In genomic region chr2:233082934-233083755, GRCh38 we compare ENCODE assay signal across 9 cellular contexts. TPM values are rescaled to one million over a fixed set of nuclear protein-coding genes. Genes with fewer than 3 reads are reported as not detected.
DNase-seq lines count a peak whose midpoint lies in the region; ATAC-seq, FAIRE-seq and TF ChIP-seq lines count a peak whose summit lies in the region.
"Had no signal": no experiment of that assay in that cellular context is flagged by ENCODE, and none has a peak within 500 bp of the region (broad histone marks: within the 10 kb centered on the region; RNA-seq: fewer than 3 reads in every experiment).

No MANE protein-coding gene starts in this region.

- H3K9me3 ChIP-seq in HepG2 (ENCODE audit: low read length), result no peaks in the 10 kb centered on the region
- no peaks in the 10 kb centered on the region for H3K9me3 ChIP-seq in thyroid gland

- WGBS in HepG2 (ENCODE audit: low lambda C conversion rate), result 93% methylated on average over 8 of the region's 9 CpGs
- 44 to 72% methylated on average over 6 to 9 of the region's 9 CpGs for WGBS in thyroid gland, 2 donors

- no peaks in the 10 kb centered on the region for H4K20me1 ChIP-seq in HepG2 (ENCODE audit: insufficient read depth, low read length)

- BruUV-seq in HepG2 (replicated peaks; lab: Mats Ljungman, UMichigan), result no TSS peak

- TF ChIP-seq CTCF in HepG2 (CRISPR knock-in tag; IDR thresholded peaks at IDR 0.05) (no peak), thyroid gland (IDR thresholded peaks at IDR 0.05) (no peak)

- H3K27me3 Mint-ChIP-seq in activated T-cell treated with anti-CD3 and anti-CD28 coated beads, Interleukin-2, amount 50 U/mL, for 72 hours (ENCODE audit: low read depth), result no peaks in the 10 kb centered on the region

- TF ChIP-seq RAD21 in HepG2 (CRISPR knock-in tag; IDR thresholded peaks at IDR 0.05), result no peak

- no peaks in the 10 kb centered on the region for H3K79me2 ChIP-seq in HepG2 (ENCODE audit: insufficient read depth, low read length)

- ATAC-seq in activated T-cell treated with anti-CD3 and anti-CD28 coated beads, Interleukin-2, amount 50 U/mL, for 72 hours (replicated peaks in 1 of 2), result no peak
- ATAC-seq in HepG2 (no peak), GM21786 (IDR thresholded peaks at IDR 0.05; ENCODE audit: unreplicated experiment) (no peak)

- peak overlapping the region; percentile 84 to 93 for H3K4me3 Mint-ChIP-seq in activated T-cell treated with anti-CD3 and anti-CD28 coated beads, Interleukin-2, amount 50 U/mL, for 72 hours

- no peak overlapping the region for H3K4me2 ChIP-seq in HepG2 (ENCODE audit: low read depth, low read length)

- peak; percentile 62 for DNase-seq in activated effector memory CD4-positive, alpha-beta T cell treated with anti-CD3 and anti-CD28 coated beads, Interleukin-2, amount 50 U/mL, for 16 hours
- no peak for DNase-seq in activated effector memory CD4-positive, alpha-beta T cell treated with Interleukin-2 at 50 U/mL for 16 hours
- DNase-seq in activated T-cell treated with anti-CD3 and anti-CD28 coated beads, Interleukin-2, amount 50 U/mL, for 72 hours, result no peak
- DNase-seq in HepG2 (ENCODE audit: low spot score) (no peak), thyroid gland (no peak), frontal cortex (ENCODE audit: low spot score in 2 of 2) (no peak)
- no peak for DNase-seq in stimulated activated CD4-positive, alpha-beta T cell treated with anti-CD3 and anti-CD28 coated beads, Interleukin-12 subunit alpha, Interleukin-12 subunit beta, amount 100 ng/mL, for 4 hours
- DNase-seq: SHP77 had no signal

- intact Hi-C loops in HepG2 (cut with micrococcal nuclease; ENCODE audit: unreplicated experiment) (no loop called here), thyroid gland (cut with DNase I) (no loop called here)

- H3K4me3 ChIP-seq in HepG2 (replicated peaks in 1 of 3; ENCODE audit: insufficient read depth in 1 of 3, low read depth in 2 of 3, low read length in 3 of 3) (no peak overlapping the region), thyroid gland (replicated peaks in 1 of 3) (no peak overlapping the region)

- in situ Hi-C loops in HepG2 (cut with HindIII; ENCODE audit: extremely low pct_ligation_motif_present, low pct_unique_long_range_greater_than_20kb), result no loop called here

- peak overlapping the region; percentile 96 for H3K27ac Mint-ChIP-seq in activated T-cell treated with anti-CD3 and anti-CD28 coated beads, Interleukin-2, amount 50 U/mL, for 72 hours

- H3K4me1 ChIP-seq in HepG2 (ENCODE audit: insufficient read depth, low read length), result peaks cover 45% of the 10 kb centered on the region
- peaks cover 0 to 18% of the 10 kb centered on the region in 2 donors for H3K4me1 ChIP-seq in thyroid gland

- H3K27me3 ChIP-seq in HepG2 (ENCODE audit: control insufficient read depth in 1 of 2, insufficient read depth in 2 of 2, low read length in 2 of 2), result no peaks in the 10 kb centered on the region
- no peaks in the 10 kb centered on the region for H3K27me3 ChIP-seq in thyroid gland

- H3K9me3 Mint-ChIP-seq in activated T-cell treated with anti-CD3 and anti-CD28 coated beads, Interleukin-2, amount 50 U/mL, for 72 hours, result no peaks in the 10 kb centered on the region

- no peak for FAIRE-seq in HepG2 (lab: Jason Lieb, UNC)
- no peak for FAIRE-seq in frontal cortex (lab: Jason Lieb, UNC)

- peaks cover 91% of the 10 kb centered on the region for H3K4me1 Mint-ChIP-seq in activated T-cell treated with anti-CD3 and anti-CD28 coated beads, Interleukin-2, amount 50 U/mL, for 72 hours (ENCODE audit: low read depth)

- H3K36me3 Mint-ChIP-seq in activated T-cell treated with anti-CD3 and anti-CD28 coated beads, Interleukin-2, amount 50 U/mL, for 72 hours (ENCODE audit: insufficient read depth in 2 of 2), result peaks cover 16 to 38% of the 10 kb centered on the region in 2 donors

- no peak overlapping the region for H3K9ac ChIP-seq in HepG2 (ENCODE audit: insufficient read depth, low read depth, low read length)

- H3K27ac ChIP-seq in HepG2 (ENCODE audit: extremely low read length, insufficient read depth, low read length) (peak overlapping the region; percentile 13), thyroid gland (peak overlapping the region; percentile 15 to 70 (median 58))

- TF ChIP-seq POLR2A in HepG2 (IDR thresholded peaks at IDR 0.05; ENCODE audit: insufficient read depth in 1 of 2, low read depth in 2 of 2, low read length in 2 of 2), result no peak
- TF ChIP-seq POLR2A in thyroid gland (IDR thresholded peaks at IDR 0.05), result no peak

- peaks cover 2 to 15% of the 10 kb centered on the region in 2 experiments; a peak in 2 of 5 replicates for H3K36me3 ChIP-seq in HepG2 (replicated peaks in 1 of 2; ENCODE audit: control insufficient read depth in 1 of 2, insufficient read depth in 2 of 2, low read length in 2 of 2)
- H3K36me3 ChIP-seq in thyroid gland, result no peaks in the 10 kb centered on the region

- POLR2A ChIA-PET in HepG2 (lab: Yijun Ruan, JAX), result interaction anchor here (0.7 to 1.6 kb wide), 4 partner anchors 16 to 70 kb away, joined by 3 to 4 read pairs (median 4); partner anchors contain the start of genes INPP5D and NGEF

- TF ChIP-seq EP300 in HepG2 (IDR thresholded peaks at IDR 0.05; ENCODE audit: low read depth in 2 of 2, low read length in 2 of 2) (no peak), HepG2 (CRISPR knock-in tag; IDR thresholded peaks at IDR 0.05; ENCODE audit: borderline replicate concordance) (no peak)

- CTCF ChIA-PET in HepG2 (lab: Yijun Ruan, JAX; ENCODE audit: low intra/inter-chr PET ratio, low total read pairs), result no interaction called here

- H2AFZ ChIP-seq in HepG2 (ENCODE audit: low read length), result no peak overlapping the region

TF ChIP-seq in HepG2, 621 proteins besides CTCF, POLR2A, EP300 and RAD21:
- TF ChIP-seq ZNF33B (CRISPR knock-in tag; IDR thresholded peaks at IDR 0.05), result no peak
- 0 out of 2 replicates have a peak, but pooled peaks have one; percentile 22 for TF ChIP-seq ZNF709 (CRISPR knock-in tag; IDR thresholded peaks at IDR 0.05)
TF ChIP-seq in HepG2: peak in this region for 1.

RNA-seq across cellular contexts. Expression of gene INPP5D, which starts 23.0 kb away (rescaled TPM):
- 10 to 100 TPM; 64.8 to 69.3 TPM for total RNA-seq in activated T-cell treated with anti-CD3 and anti-CD28 coated beads, Interleukin-2, amount 50 U/mL, for 72 hours
- 17.7 and 18.0 TPM in 2 replicates for total RNA-seq in HepG2 (2016; rRNA removed; fragmentation: Illumina TruSeq; extraction: Trizol)
- 4.6 and 5.5 TPM in 2 replicates for total RNA-seq in HepG2 (2016; cell fraction: cytosol; rRNA removed; fragmentation: Illumina TruSeq; extraction: Trizol; ENCODE audit: low read depth)
- 15.5 and 19.4 TPM in 2 replicates for total RNA-seq in HepG2 (2016; cell fraction: insoluble cytoplasmic fraction; rRNA removed; fragmentation: Illumina TruSeq; extraction: Trizol)
- total RNA-seq in HepG2 (2016; cell fraction: membrane; rRNA removed; fragmentation: Illumina TruSeq; extraction: Trizol), result 12.4 TPM in 2 replicates
- total RNA-seq in HepG2 (2016; cell fraction: nucleus; rRNA removed; fragmentation: Illumina TruSeq; extraction: Trizol), result 15.5 and 17.7 TPM in 2 replicates
- 16.1 and 16.7 TPM in 2 replicates for polyA plus RNA-seq in HepG2 (2011; rRNA removed)
- polyA plus RNA-seq in HepG2 (2011; cell fraction: cytosol; rRNA removed), result 7.7 and 8.6 TPM in 2 replicates
- 55.2 and 72.1 TPM in 2 replicates for polyA plus RNA-seq in HepG2 (2011; cell fraction: nucleus; rRNA removed)
- polyA plus RNA-seq in HepG2 (2012), result 36.4 and 42.1 TPM in 2 replicates
- 2.5 and 2.6 TPM in 2 replicates for polyA plus RNA-seq in HepG2 (2016; cell fraction: cytosol; fragmentation: Illumina TruSeq; extraction: Trizol; ENCODE audit: low read depth)
- 16.3 and 21.7 TPM in 2 replicates for polyA plus RNA-seq in HepG2 (2016; cell fraction: insoluble cytoplasmic fraction; fragmentation: Illumina TruSeq; extraction: Trizol; ENCODE audit: low read depth)
- polyA plus RNA-seq in HepG2 (2016; cell fraction: membrane; fragmentation: Illumina TruSeq; extraction: Trizol; ENCODE audit: low read depth), result 8.3 and 8.6 TPM in 2 replicates
- polyA plus RNA-seq in HepG2 (2016; cell fraction: nucleus; fragmentation: Illumina TruSeq; extraction: Trizol; ENCODE audit: insufficient read depth, low read depth), result 28.7 and 30.7 TPM in 2 replicates
- polyA minus RNA-seq in HepG2 (2011; rRNA and poly(A)+ RNA removed; ENCODE audit: low replicate concordance), result 0.09 and 29.9 TPM in 2 replicates
- 15.4 and 25.3 TPM in 2 replicates for polyA minus RNA-seq in HepG2 (2011; cell fraction: cytosol; rRNA and poly(A)+ RNA removed)
- 36.4 and 40.5 TPM in 2 replicates for polyA minus RNA-seq in HepG2 (2011; cell fraction: nucleus; rRNA and poly(A)+ RNA removed)
- 10 to 100 TPM in 2 of 4 donors, 1 to 10 TPM in 2; 7.1 to 13.4 (median 10.5) TPM for total RNA-seq in thyroid gland
- 1.6 TPM for total RNA-seq in frontal cortex

RNA-seq across cellular contexts. Expression of gene NEU2, which starts 50.7 kb away (rescaled TPM):
- not detected for total RNA-seq in activated T-cell treated with anti-CD3 and anti-CD28 coated beads, Interleukin-2, amount 50 U/mL, for 72 hours
- total RNA-seq in HepG2 (2016; rRNA removed; fragmentation: Illumina TruSeq; extraction: Trizol), result not detected in 2 replicates
- total RNA-seq in HepG2 (2016; cell fraction: cytosol; rRNA removed; fragmentation: Illumina TruSeq; extraction: Trizol; ENCODE audit: low read depth), result not detected in 2 replicates
- total RNA-seq in HepG2 (2016; cell fraction: insoluble cytoplasmic fraction; rRNA removed; fragmentation: Illumina TruSeq; extraction: Trizol), result not detected in 2 replicates
- total RNA-seq in HepG2 (2016; cell fraction: membrane; rRNA removed; fragmentation: Illumina TruSeq; extraction: Trizol), result not detected in 2 replicates
- not detected in 2 replicates for total RNA-seq in HepG2 (2016; cell fraction: nucleus; rRNA removed; fragmentation: Illumina TruSeq; extraction: Trizol)
- not detected in 2 replicates for polyA plus RNA-seq in HepG2 (2011; rRNA removed)
- not detected in 2 replicates for polyA plus RNA-seq in HepG2 (2011; cell fraction: cytosol; rRNA removed)
- not detected in 2 replicates for polyA plus RNA-seq in HepG2 (2011; cell fraction: nucleus; rRNA removed)
- polyA plus RNA-seq in HepG2 (2012), result not detected in 2 replicates
- not detected in 2 replicates for polyA plus RNA-seq in HepG2 (2016; cell fraction: cytosol; fragmentation: Illumina TruSeq; extraction: Trizol; ENCODE audit: low read depth)
- polyA plus RNA-seq in HepG2 (2016; cell fraction: insoluble cytoplasmic fraction; fragmentation: Illumina TruSeq; extraction: Trizol; ENCODE audit: low read depth), result not detected in 2 replicates
- polyA plus RNA-seq in HepG2 (2016; cell fraction: membrane; fragmentation: Illumina TruSeq; extraction: Trizol; ENCODE audit: low read depth), result not detected in 2 replicates
- not detected in 2 replicates for polyA plus RNA-seq in HepG2 (2016; cell fraction: nucleus; fragmentation: Illumina TruSeq; extraction: Trizol; ENCODE audit: insufficient read depth, low read depth)
- not detected in 2 replicates for polyA minus RNA-seq in HepG2 (2011; rRNA and poly(A)+ RNA removed; ENCODE audit: low replicate concordance)
- polyA minus RNA-seq in HepG2 (2011; cell fraction: cytosol; rRNA and poly(A)+ RNA removed), result not detected in 2 replicates
- not detected in 2 replicates for polyA minus RNA-seq in HepG2 (2011; cell fraction: nucleus; rRNA and poly(A)+ RNA removed)
- total RNA-seq in thyroid gland, result not detected
- not detected for total RNA-seq in frontal cortex
